Comparison of ENCODE assay signal across 8 cellular contexts in genomic region chr1:161792740-161793139, GRCh38. TPM values are rescaled to one million over a fixed set of nuclear protein-coding genes. Genes with fewer than 3 reads are reported as not detected.
A peak's percentile ranks its signal among the peaks of the same experiment; 100 is the strongest.
DNase-seq lines count a peak whose midpoint lies in the region; ATAC-seq, FAIRE-seq and TF ChIP-seq lines count a peak whose summit lies in the region.

No MANE protein-coding gene starts in this region.

- peak; percentile 84 to 89 for TF ChIP-seq RAD21 in A549 (conservative IDR thresholded peaks at IDR 0.05 in 1 of 2, IDR thresholded peaks at IDR 0.05 in 1 of 2)

- no peaks in the 10 kb centered on the region for H3K27me3 ChIP-seq in GM06990 (replicated peaks; ENCODE audit: control insufficient read depth, insufficient read depth, low read length)
- no peaks in the 10 kb centered on the region for H3K27me3 ChIP-seq in ascending aorta
- H3K27me3 ChIP-seq in spleen (replicated peaks in 1 of 7) = no peaks in the 10 kb centered on the region

- intact Hi-C loops in ascending aorta (cut with DNase I) (loop anchor here (1.0 kb wide), 1 partner anchor 245 kb away; no protein-coding TSS in a partner anchor), spleen (cut with DNase I; ENCODE audit: low total_unique reads) (loop anchor here (10.0 kb wide), 1 partner anchor 242 kb away; no protein-coding TSS in a partner anchor)

- H3K36me3 ChIP-seq in GM06990 (ENCODE audit: control insufficient read depth, insufficient read depth, low read length) (peaks cover 6% of the 10 kb centered on the region), ascending aorta (peaks cover 38 to 66% of the 10 kb centered on the region in 2 donors), spleen (peaks cover 2 to 96% (median 69%) of the 10 kb centered on the region in 6 donors)

- CTCF ChIA-PET in A549 (lab: Yijun Ruan, JAX) = interaction anchor here (0.6 to 11.2 kb wide), 54 partner anchors 9 to 897 kb away, joined by 3 to 262 read pairs (median 4); partner anchors contain the start of genes NOS1AP and OLFML2B

- H3K27ac ChIP-seq in A549 (no peak overlapping the region), ascending aorta (no peak overlapping the region), spleen (no peak overlapping the region)

- H3K9me3 ChIP-seq in A549 (no peaks in the 10 kb centered on the region), ascending aorta (no peaks in the 10 kb centered on the region), spleen (no peaks in the 10 kb centered on the region)

- ATAC-seq in A549 (peak; percentile 91 to 93), HG03378 (IDR thresholded peaks at IDR 0.05; ENCODE audit: unreplicated experiment) (peak; percentile 81), HG02852 (IDR thresholded peaks at IDR 0.05; ENCODE audit: unreplicated experiment) (no peak)

- H3K4me3 ChIP-seq in A549 = no peak overlapping the region
- no peak overlapping the region for H3K4me3 ChIP-seq in GM06990 (replicated peaks; ENCODE audit: low read depth, low read length)
- no peak overlapping the region for H3K4me3 ChIP-seq in ascending aorta
- no peak overlapping the region for H3K4me3 ChIP-seq in spleen

- H3K4me2 ChIP-seq in A549 = no peak overlapping the region

- TF ChIP-seq POLR2A in A549 (IDR thresholded peaks at IDR 0.05; ENCODE audit: low read length) = no peak
- TF ChIP-seq POLR2A in spleen (IDR thresholded peaks at IDR 0.05) = no peak

- POLR2A ChIA-PET in A549 (lab: Yijun Ruan, JAX) = interaction anchor here (1.3 kb wide), 1 partner anchor 245 kb away, joined by 15 read pairs; no protein-coding TSS in a partner anchor

- H3K4me1 ChIP-seq in A549 (peaks cover 4% of the 10 kb centered on the region; the same call in 1 of the 3 replicates), ascending aorta (no peaks in the 10 kb centered on the region), spleen (no peaks in the 10 kb centered on the region)

- peak; percentile 91 for FAIRE-seq in A549 (lab: Jason Lieb, UNC)

- peak; percentile 78 for TF ChIP-seq CTCF in A549 (IDR thresholded peaks at IDR 0.05)
- TF ChIP-seq CTCF in GM06990 (IDR thresholded peaks at IDR 0.05; ENCODE audit: insufficient read depth, low read length, poor library complexity, severe bottlenecking) = peak; percentile 46
- peak; percentile 23 to 60 (median 40) for TF ChIP-seq CTCF in ascending aorta (IDR thresholded peaks at IDR 0.05)
- TF ChIP-seq CTCF in spleen (IDR thresholded peaks at IDR 0.05 in 8 of 11, conservative IDR thresholded peaks at IDR 0.05 in 3 of 11) = peak; percentile 4 to 52 (median 40)

- TF ChIP-seq EP300 in A549 (IDR thresholded peaks at IDR 0.05) = no peak

- WGBS in A549 (ENCODE audit: missing lambda C conversion rate) = 34% methylated on average over 3 of the region's 3 CpGs
- 42 to 59% (median 57%) methylated on average over 3 of the region's 3 CpGs for WGBS in spleen, 5 donors

- DNase-seq in A549 (ENCODE audit: low read depth in 1 of 2, low spot score in 1 of 2) = peak; percentile 51 to 74
- DNase-seq in GM06990 (ENCODE audit: extremely low read depth, insufficient read length) = peak; percentile 42
- peak; percentile 17 for DNase-seq in NCI-H524 treated with DMSO at 0.1 percent for 48 hours (lab: John Stamatoyannopoulos, UW)
- no peak for DNase-seq in ascending aorta (ENCODE audit: low spot score in 2 of 2)
- DNase-seq in iPS DF 19.7 (ENCODE audit: low read depth, low spot score) = peak; percentile 1
- no peak for DNase-seq in spleen

TF ChIP-seq in A549, 52 proteins besides CTCF, POLR2A, EP300 and RAD21:
- TF ChIP-seq PBX3 (IDR thresholded peaks at IDR 0.05) (no peak), ELK1 (IDR thresholded peaks at IDR 0.05; ENCODE audit: low read depth, low read length) (no peak), E2F6 (IDR thresholded peaks at IDR 0.05; ENCODE audit: borderline replicate concordance, low read depth) (no peak), KDM1A (IDR thresholded peaks at IDR 0.05; ENCODE audit: low read depth) (no peak), ZNF302 (CRISPR knock-in tag; IDR thresholded peaks at IDR 0.05) (no peak), FOSL2 (IDR thresholded peaks at IDR 0.05) (no peak), FOSL2 (CRISPR knock-in tag; IDR thresholded peaks at IDR 0.05) (peak; percentile 46), HES2 (IDR thresholded peaks at IDR 0.05) (no peak), HEYL (CRISPR knock-in tag; IDR thresholded peaks at IDR 0.05) (no peak), FOSB (CRISPR knock-in tag; IDR thresholded peaks at IDR 0.05) (no peak), SMC3 (IDR thresholded peaks at IDR 0.05) (peak; percentile 90), ZC3H11A (IDR thresholded peaks at IDR 0.05) (no peak), HDAC2 (IDR thresholded peaks at IDR 0.05) (no peak), NFE2L2 (conservative IDR thresholded peaks at IDR 0.05; ENCODE audit: low read length) (no peak), ATOH8 (CRISPR knock-in tag; IDR thresholded peaks at IDR 0.05; ENCODE audit: low read depth) (no peak)
TF ChIP-seq in A549: peak in this region for 2.

RNA-seq across cellular contexts. Expression of gene ATF6, which starts 26.6 kb away (rescaled TPM):
- 26.8 and 28.0 TPM in 2 replicates for polyA plus RNA-seq in A549 (2011; rRNA removed)
- polyA plus RNA-seq in A549 (2012; cell fraction: cytosol; rRNA removed) = 4.0 and 4.4 TPM in 2 replicates
- polyA plus RNA-seq in A549 (2012; cell fraction: nucleus; rRNA removed) = 3.5 and 4.4 TPM in 2 replicates
- polyA plus RNA-seq in A549 (2017; fragmentation: RNase III; extraction: RNeasy Plus Mini Kit Qiagen cat#74134 plus additional on column Dnase treatment) = 8.6 to 9.2 TPM (median 9.0 TPM) in 3 replicates
- polyA minus RNA-seq in A549 (2011; rRNA and poly(A)+ RNA removed) = 15.5 and 17.9 TPM in 2 replicates
- total RNA-seq in ascending aorta = 12.3 TPM
- total RNA-seq in spleen = 10 to 100 TPM; 25.2 to 46.8 (median 34.2) TPM
- 1 to 10 TPM; 2.5 to 4.3 (median 3.4) TPM for polyA plus RNA-seq in spleen

RNA-seq across cellular contexts. Expression of gene DUSP12, which starts 43.2 kb away (rescaled TPM):
- polyA plus RNA-seq in A549 (2011; rRNA removed) = 79.2 and 96.3 TPM in 2 replicates
- polyA plus RNA-seq in A549 (2012; cell fraction: cytosol; rRNA removed) = 78.2 and 78.8 TPM in 2 replicates
- polyA plus RNA-seq in A549 (2012; cell fraction: nucleus; rRNA removed) = 39.7 and 56.0 TPM in 2 replicates
- 47.3 to 50.2 TPM (median 49.6 TPM) in 3 replicates for polyA plus RNA-seq in A549 (2017; fragmentation: RNase III; extraction: RNeasy Plus Mini Kit Qiagen cat#74134 plus additional on column Dnase treatment)
- 12.0 and 22.2 TPM in 2 replicates for polyA minus RNA-seq in A549 (2011; rRNA and poly(A)+ RNA removed)
- total RNA-seq in ascending aorta = 21.0 TPM
- total RNA-seq in spleen = 10 to 100 TPM; 18.2 to 39.9 (median 23.7) TPM
- polyA plus RNA-seq in spleen = 10 to 100 TPM; 17.9 to 27.8 (median 21.1) TPM

Comparison
In these comparisons a context has a peak if more than half of its experiments do, and no peak if none do; other contexts are left out.
1. DNase-seq: peak in A549 (2 of 2), GM06990 (single experiment), NCI-H524 treated with DMSO at 0.1 percent for 48 hours (single experiment) and iPS DF 19.7 (single experiment); none in ascending aorta (0 of 2) and spleen (single experiment).
2. Peak in every context shown above with its lines, with median percentiles within 50 percentile points of each other: CTCF ChIP-seq.